In genomic region chr11:123517559-123518364, GRCh38 we compare ENCODE assay signal across 1 cellular context.
TF ChIP-seq lines count a peak whose summit lies in the region.

No MANE protein-coding gene starts in this region.

TF ChIP-seq in IMR-90, 13 proteins besides CTCF, POLR2A, EP300 and RAD21 (continued from another document):
- TF ChIP-seq, protein P1, sequence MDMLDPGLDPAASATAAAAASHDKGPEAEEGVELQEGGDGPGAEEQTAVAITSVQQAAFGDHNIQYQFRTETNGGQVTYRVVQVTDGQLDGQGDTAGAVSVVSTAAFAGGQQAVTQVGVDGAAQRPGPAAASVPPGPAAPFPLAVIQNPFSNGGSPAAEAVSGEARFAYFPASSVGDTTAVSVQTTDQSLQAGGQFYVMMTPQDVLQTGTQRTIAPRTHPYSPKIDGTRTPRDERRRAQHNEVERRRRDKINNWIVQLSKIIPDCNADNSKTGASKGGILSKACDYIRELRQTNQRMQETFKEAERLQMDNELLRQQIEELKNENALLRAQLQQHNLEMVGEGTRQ (IDR thresholded peaks at IDR 0.05; ENCODE audit: low read depth, low read length), result no peak
